In the genomic region with DNA sequence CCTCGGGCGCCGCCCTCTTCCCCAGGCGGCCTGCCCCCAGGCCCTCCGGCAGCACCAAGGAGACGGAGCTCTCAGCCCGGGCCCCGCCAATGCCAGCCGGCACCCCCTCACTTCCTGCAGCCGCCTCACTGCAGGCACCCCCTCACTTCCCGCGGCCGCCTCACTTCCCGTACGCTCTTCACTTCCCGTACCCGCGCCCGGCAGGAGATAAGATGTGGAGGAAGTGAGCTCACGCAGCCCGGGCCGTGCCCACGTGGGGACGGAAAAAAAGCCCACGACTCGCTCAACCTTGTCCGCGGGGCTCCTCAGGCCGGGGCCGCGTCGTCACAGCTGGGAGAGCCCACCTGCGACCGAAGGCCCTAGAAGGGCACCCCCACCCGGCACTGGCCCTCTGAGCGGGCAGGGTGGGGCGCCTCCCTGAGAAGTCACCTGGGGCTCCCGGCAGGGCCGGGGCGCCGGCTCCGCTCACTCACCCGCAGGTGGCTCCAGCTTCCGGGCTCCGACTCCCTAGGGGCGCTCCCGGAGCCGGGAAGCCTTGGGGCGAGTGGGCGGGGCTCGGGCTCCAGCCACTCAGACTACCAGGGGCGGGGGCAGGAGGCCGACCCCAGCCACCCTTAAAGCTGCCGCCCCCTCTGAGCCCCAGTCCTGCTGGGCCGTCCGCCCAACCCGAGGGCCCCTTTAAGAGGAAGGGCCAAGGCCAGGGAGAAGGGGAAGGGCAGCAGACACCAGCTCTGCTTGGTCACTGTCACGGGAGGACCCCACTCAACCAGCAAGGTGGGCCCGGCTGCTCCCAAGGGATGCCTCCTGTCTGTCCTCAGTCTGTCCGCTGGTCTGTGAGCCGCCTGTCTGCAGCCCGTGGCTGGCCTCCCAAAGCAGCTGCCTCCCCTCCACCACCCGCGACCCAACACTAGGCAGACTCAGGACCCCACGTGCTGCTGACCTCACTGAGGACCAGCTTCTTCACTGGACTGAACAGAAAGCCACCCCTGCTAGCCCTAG, we compare ENCODE assay signal across 8 cellular contexts. TPM values are rescaled to one million over a fixed set of nuclear protein-coding genes. Genes with fewer than 3 reads are reported as not detected.
A peak's percentile ranks its signal among the peaks of the same experiment; 100 is the strongest.
DNase-seq lines count a peak whose midpoint lies in the region; ATAC-seq and TF ChIP-seq lines count a peak whose summit lies in the region.

No MANE protein-coding gene starts in this region.

- TF ChIP-seq CTCF in GM12864 (IDR thresholded peaks at IDR 0.05; ENCODE audit: low read depth, low read length, missing control alignments) (no peak), choroid plexus epithelial cell (conservative IDR thresholded peaks at IDR 0.05; ENCODE audit: low read depth, low read length) (peak; percentile 30)

- H3K4me3 ChIP-seq in GM12864 (ENCODE audit: low read depth, low read length), result peak overlapping the region; percentile 63
- H3K4me3 ChIP-seq in choroid plexus epithelial cell (ENCODE audit: low read depth, low read length), result peak overlapping the region; percentile 83

- ATAC-seq in HG02852 (IDR thresholded peaks at IDR 0.05; ENCODE audit: unreplicated experiment), result peak; percentile 52
- ATAC-seq in left colon, result peak; percentile 71
- ATAC-seq in GM21576 (IDR thresholded peaks at IDR 0.05; ENCODE audit: unreplicated experiment), result no peak

- no peak for DNase-seq in GM12864 (ENCODE audit: low read depth)
- DNase-seq in NCI-H460 (ENCODE audit: extremely low read depth, low read depth), result peak; percentile 77
- DNase-seq in activated CD4-positive, alpha-beta T cell treated with anti-CD3 and anti-CD28 coated beads for 4 hours, result peak; percentile 85 to 91
- peak; percentile 85 for DNase-seq in choroid plexus epithelial cell (ENCODE audit: low read depth)
- peak; percentile 78 to 85 for DNase-seq in left colon
- DNase-seq in stimulated activated CD4-positive, alpha-beta T cell treated with anti-CD3 and anti-CD28 coated beads, Interleukin-1b, Interleukin-23, amount 100 ng/mL, for 4 hours (ENCODE audit: low read depth in 2 of 2), result peak; percentile 75 to 83

- intact Hi-C loops in left colon (cut with DNase I, micrococcal nuclease), result loop anchor here in 1 of 2 donors (5.0 kb wide), 1 partner anchor 73 kb away; no protein-coding TSS in a partner anchor

RNA-seq across cellular contexts. Expression of gene PISD, which starts 31.4 kb away (rescaled TPM):
- total RNA-seq in NCI-H460 (2014; rRNA removed; shearing (Covaris generic)), result 100 and 101 TPM in 2 replicates
- polyA plus RNA-seq in NCI-H460 (2014; cell fraction: nucleus; rRNA removed), result 297 and 326 TPM in 2 replicates
- total RNA-seq in left colon, result 10 to 100 TPM; 32.9 to 35.5 TPM
